In the genomic region with DNA sequence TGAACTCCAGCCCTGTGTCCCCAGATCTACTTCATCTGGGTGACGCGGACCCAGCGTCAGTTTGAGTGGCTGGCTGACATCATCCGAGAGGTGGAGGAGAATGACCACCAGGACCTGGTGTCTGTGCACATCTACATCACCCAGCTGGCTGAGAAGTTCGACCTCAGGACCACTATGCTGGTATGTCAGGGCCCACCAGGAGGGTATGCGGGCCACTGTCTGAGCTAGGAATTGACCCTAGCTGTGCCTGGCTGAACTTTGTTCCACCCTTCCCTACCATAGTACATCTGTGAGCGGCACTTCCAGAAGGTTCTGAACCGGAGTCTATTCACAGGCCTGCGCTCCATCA, we compare ENCODE assay signal across 1 cellular context.
TF ChIP-seq lines count a peak whose summit lies in the region.

No MANE protein-coding gene starts in this region.

TF ChIP-seq in HCT116, 20 proteins besides CTCF, POLR2A, EP300 and RAD21:
- TF ChIP-seq, protein P1, sequence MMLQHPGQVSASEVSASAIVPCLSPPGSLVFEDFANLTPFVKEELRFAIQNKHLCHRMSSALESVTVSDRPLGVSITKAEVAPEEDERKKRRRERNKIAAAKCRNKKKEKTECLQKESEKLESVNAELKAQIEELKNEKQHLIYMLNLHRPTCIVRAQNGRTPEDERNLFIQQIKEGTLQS (IDR thresholded peaks at IDR 0.05) = no peak
- TF ChIP-seq SRF (IDR thresholded peaks at IDR 0.05; ENCODE audit: low read depth) (no peak), EZH2 (IDR thresholded peaks at IDR 0.05) (no peak), FOSL1 (IDR thresholded peaks at IDR 0.05; ENCODE audit: low read depth) (no peak), EZH2phosphoT487 (IDR thresholded peaks at IDR 0.05; ENCODE audit: borderline replicate concordance) (no peak), JUND (IDR thresholded peaks at IDR 0.05) (no peak), ELF1 (IDR thresholded peaks at IDR 0.05; ENCODE audit: borderline replicate concordance, low read depth) (no peak), TCF7L2 (IDR thresholded peaks at IDR 0.05; ENCODE audit: borderline replicate concordance, extremely low read depth, insufficient read depth, insufficient read length) (no peak), EGR1 (IDR thresholded peaks at IDR 0.05; ENCODE audit: low read depth) (no peak)
- TF ChIP-seq, protein P2, sequence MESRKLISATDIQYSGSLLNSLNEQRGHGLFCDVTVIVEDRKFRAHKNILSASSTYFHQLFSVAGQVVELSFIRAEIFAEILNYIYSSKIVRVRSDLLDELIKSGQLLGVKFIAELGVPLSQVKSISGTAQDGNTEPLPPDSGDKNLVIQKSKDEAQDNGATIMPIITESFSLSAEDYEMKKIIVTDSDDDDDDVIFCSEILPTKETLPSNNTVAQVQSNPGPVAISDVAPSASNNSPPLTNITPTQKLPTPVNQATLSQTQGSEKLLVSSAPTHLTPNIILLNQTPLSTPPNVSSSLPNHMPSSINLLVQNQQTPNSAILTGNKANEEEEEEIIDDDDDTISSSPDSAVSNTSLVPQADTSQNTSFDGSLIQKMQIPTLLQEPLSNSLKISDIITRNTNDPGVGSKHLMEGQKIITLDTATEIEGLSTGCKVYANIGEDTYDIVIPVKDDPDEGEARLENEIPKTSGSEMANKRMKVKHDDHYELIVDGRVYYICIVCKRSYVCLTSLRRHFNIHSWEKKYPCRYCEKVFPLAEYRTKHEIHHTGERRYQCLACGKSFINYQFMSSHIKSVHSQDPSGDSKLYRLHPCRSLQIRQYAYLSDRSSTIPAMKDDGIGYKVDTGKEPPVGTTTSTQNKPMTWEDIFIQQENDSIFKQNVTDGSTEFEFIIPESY (IDR thresholded peaks at IDR 0.05; ENCODE audit: extremely low read depth, insufficient replicate concordance, low read length) = no peak
- TF ChIP-seq, protein P3, sequence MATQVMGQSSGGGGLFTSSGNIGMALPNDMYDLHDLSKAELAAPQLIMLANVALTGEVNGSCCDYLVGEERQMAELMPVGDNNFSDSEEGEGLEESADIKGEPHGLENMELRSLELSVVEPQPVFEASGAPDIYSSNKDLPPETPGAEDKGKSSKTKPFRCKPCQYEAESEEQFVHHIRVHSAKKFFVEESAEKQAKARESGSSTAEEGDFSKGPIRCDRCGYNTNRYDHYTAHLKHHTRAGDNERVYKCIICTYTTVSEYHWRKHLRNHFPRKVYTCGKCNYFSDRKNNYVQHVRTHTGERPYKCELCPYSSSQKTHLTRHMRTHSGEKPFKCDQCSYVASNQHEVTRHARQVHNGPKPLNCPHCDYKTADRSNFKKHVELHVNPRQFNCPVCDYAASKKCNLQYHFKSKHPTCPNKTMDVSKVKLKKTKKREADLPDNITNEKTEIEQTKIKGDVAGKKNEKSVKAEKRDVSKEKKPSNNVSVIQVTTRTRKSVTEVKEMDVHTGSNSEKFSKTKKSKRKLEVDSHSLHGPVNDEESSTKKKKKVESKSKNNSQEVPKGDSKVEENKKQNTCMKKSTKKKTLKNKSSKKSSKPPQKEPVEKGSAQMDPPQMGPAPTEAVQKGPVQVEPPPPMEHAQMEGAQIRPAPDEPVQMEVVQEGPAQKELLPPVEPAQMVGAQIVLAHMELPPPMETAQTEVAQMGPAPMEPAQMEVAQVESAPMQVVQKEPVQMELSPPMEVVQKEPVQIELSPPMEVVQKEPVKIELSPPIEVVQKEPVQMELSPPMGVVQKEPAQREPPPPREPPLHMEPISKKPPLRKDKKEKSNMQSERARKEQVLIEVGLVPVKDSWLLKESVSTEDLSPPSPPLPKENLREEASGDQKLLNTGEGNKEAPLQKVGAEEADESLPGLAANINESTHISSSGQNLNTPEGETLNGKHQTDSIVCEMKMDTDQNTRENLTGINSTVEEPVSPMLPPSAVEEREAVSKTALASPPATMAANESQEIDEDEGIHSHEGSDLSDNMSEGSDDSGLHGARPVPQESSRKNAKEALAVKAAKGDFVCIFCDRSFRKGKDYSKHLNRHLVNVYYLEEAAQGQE (IDR thresholded peaks at IDR 0.05; ENCODE audit: low read depth) = no peak
